9 cellular contexts compared by ENCODE assay signal in genomic region chr4:113452868-113453620, GRCh38.
DNase-seq lines count a peak whose midpoint lies in the region; ATAC-seq and TF ChIP-seq lines count a peak whose summit lies in the region.
"Had no signal": no experiment of that assay in that cellular context is flagged by ENCODE, and none has a peak within 500 bp of the region (broad histone marks: within the 10 kb centered on the region; RNA-seq: fewer than 3 reads in every experiment).

No MANE protein-coding gene starts in this region.

- POLR2A ChIA-PET in activated B cell treated with CpG ODN at 0.5 μM for 24 hours (lab: Charles Lee): interaction anchor here (0.9 kb wide), 1 partner anchor 309 kb away, joined by 3 read pairs; no protein-coding TSS in a partner anchor

- peaks cover 12% of the 10 kb centered on the region for H3K36me3 ChIP-seq in cardiac muscle cell
- no peaks in the 10 kb centered on the region for H3K36me3 ChIP-seq in iPS DF 6.9 (ENCODE audit: control insufficient read depth, insufficient read depth, low read length)

- H3K4me1 ChIP-seq in cardiac muscle cell (ENCODE audit: low read depth): peaks cover 2% of the 10 kb centered on the region
- H3K4me1 ChIP-seq in iPS DF 6.9 (ENCODE audit: control insufficient read depth, insufficient read depth, low read length): no peaks in the 10 kb centered on the region

- CTCF ChIA-PET in activated B cell treated with CpG ODN at 0.5 μM for 24 hours (lab: Charles Lee): no interaction called here

- ATAC-seq in Right ventricle myocardium inferior (no peak), activated B cell treated with CpG ODN at 0.5 μM for 24 hours (ENCODE audit: low read depth) (no peak)

- no peaks in the 10 kb centered on the region for H3K9me3 Mint-ChIP-seq in activated B cell treated with CpG ODN at 0.5 μM for 24 hours

- no CpG with 5 or more reads among the region's 4 CpGs for WGBS in iPS DF 6.9 (ENCODE audit: insufficient coverage, insufficient read length)

- no peaks in the 10 kb centered on the region for H3K27me3 ChIP-seq in cardiac muscle cell
- H3K27me3 ChIP-seq in iPS DF 6.9 (ENCODE audit: control insufficient read depth, insufficient read depth, low read length): no peaks in the 10 kb centered on the region

- DNase-seq in cardiac muscle cell (ENCODE audit: low read depth in 1 of 2, low spot score in 1 of 2) (peak; percentile 35 to 93), Right ventricle myocardium inferior (ENCODE audit: missing footprints) (no peak), activated B cell treated with CpG ODN at 0.5 μM for 24 hours (no peak), iPS DF 6.9 (ENCODE audit: low read depth, low spot score) (peak; percentile 64), substantia nigra (lab: John Stamatoyannopoulos, UW) (peak in 2 of 49 donors; percentile 3 to 42), GDM1 (lab: John Stamatoyannopoulos, UW) (no peak), dedifferentiated amniotic fluid mesenchymal stem cell (ENCODE audit: extremely low spot score) (no peak)
- no peak for DNase-seq in activated CD4-positive, alpha-beta T cell treated with anti-CD3 and anti-CD28 coated beads, Interleukin-2, amount 50 U/mL, for 1 hour

- TF ChIP-seq CTCF in cardiac muscle cell (IDR thresholded peaks at IDR 0.05; ENCODE audit: low read depth, low read length): no peak
- TF ChIP-seq CTCF in activated B cell treated with CpG ODN at 0.5 μM for 24 hours (IDR thresholded peaks at IDR 0.05): no peak

- peaks cover 51% of the 10 kb centered on the region for H3K36me3 Mint-ChIP-seq in activated B cell treated with CpG ODN at 0.5 μM for 24 hours (ENCODE audit: low read depth)

- H3K9me3 ChIP-seq in cardiac muscle cell (ENCODE audit: low read depth) (no peaks in the 10 kb centered on the region), iPS DF 6.9 (ENCODE audit: control insufficient read depth, insufficient read depth, low read length) (no peaks in the 10 kb centered on the region)

- H3K27ac ChIP-seq in cardiac muscle cell (no peak overlapping the region), iPS DF 6.9 (ENCODE audit: low read length) (no peak overlapping the region), substantia nigra (ENCODE audit: low read depth, low read length, poor library complexity, severe bottlenecking) (peak overlapping the region; percentile 39)
- H3K27ac ChIP-seq: HL-60 had no signal

- intact Hi-C loops in Right ventricle myocardium inferior (cut with DNase I): loop anchor here (10.0 kb wide), 1 partner anchor 52 kb away; no protein-coding TSS in a partner anchor
- intact Hi-C loops in activated B cell treated with CpG ODN at 0.5 μM for 24 hours (cut with micrococcal nuclease): no loop called here

- peaks cover 15% of the 10 kb centered on the region for H3K4me1 Mint-ChIP-seq in activated B cell treated with CpG ODN at 0.5 μM for 24 hours

- no peak overlapping the region for H3K4me3 ChIP-seq in cardiac muscle cell
- no peak overlapping the region for H3K4me3 ChIP-seq in iPS DF 6.9 (ENCODE audit: low read length)

- no peaks in the 10 kb centered on the region for H3K27me3 Mint-ChIP-seq in activated B cell treated with CpG ODN at 0.5 μM for 24 hours

- peak overlapping the region; percentile 3 for H3K27ac Mint-ChIP-seq in activated B cell treated with CpG ODN at 0.5 μM for 24 hours

- H3K4me3 Mint-ChIP-seq in activated B cell treated with CpG ODN at 0.5 μM for 24 hours: no peak overlapping the region

Comparison
In these comparisons a context has a peak if more than half of its experiments do, and no peak if none do; other contexts are left out.
1. DNase-seq: peak in cardiac muscle cell (2 of 2) and iPS DF 6.9 (single experiment); none in Right ventricle myocardium inferior (single experiment), activated B cell treated with CpG ODN at 0.5 μM for 24 hours (single experiment), activated CD4-positive, alpha-beta T cell treated with anti-CD3 and anti-CD28 coated beads, Interleukin-2, amount 50 U/mL, for 1 hour (single experiment), GDM1 (single experiment) and dedifferentiated amniotic fluid mesenchymal stem cell (single experiment).